ENCODE assay signal across 28 cellular contexts in genomic region chrX:149312936-149313432, GRCh38.
DNase-seq lines count a peak whose midpoint lies in the region; ATAC-seq, FAIRE-seq and TF ChIP-seq lines count a peak whose summit lies in the region.
"Had no signal": no experiment of that assay in that cellular context is flagged by ENCODE, and none has a peak within 500 bp of the region (broad histone marks: within the 10 kb centered on the region; RNA-seq: fewer than 3 reads in every experiment).

No MANE protein-coding gene starts in this region.

- peaks cover 21% of the 10 kb centered on the region for H3K9me3 Mint-ChIP-seq in nephron
- H3K9me3 Mint-ChIP-seq: activated naive CD8-positive, alpha-beta T cell treated with anti-CD3 and anti-CD28 coated beads, Interleukin-2, amount 50 U/mL, for 24 hours; naive thymus-derived CD8-positive, alpha-beta T cell; T-helper 1 cell treated with Interleukin-12 subunit alpha and Interleukin-12 subunit beta and Interleukin-4 antibody, amounts not matched to agents 30 μg/mL and 1 μg/mL, for 36 hours had no signal

- no peak for ATAC-seq in GM19351 (IDR thresholded peaks at IDR 0.05; ENCODE audit: unreplicated experiment)
- ATAC-seq: activated CD4-positive, alpha-beta T cell treated with anti-CD3 and anti-CD28 coated beads for 36 hours; activated naive CD8-positive, alpha-beta T cell treated with anti-CD3 and anti-CD28 coated beads, Interleukin-2, amount 50 U/mL, for 24 hours; left lung; naive thymus-derived CD8-positive, alpha-beta T cell had no signal

- no peak overlapping the region for H3K4me3 ChIP-seq in BJ (ENCODE audit: low read depth, low read length)
- H3K4me3 ChIP-seq in Peyer's patch = no peak overlapping the region
- H3K4me3 ChIP-seq: coronary artery, esophagus muscularis mucosa, left lung, SK-N-MC, tibial nerve had no signal

- H3K4me1 Mint-ChIP-seq in nephron = peaks cover 9% of the 10 kb centered on the region
- H3K4me1 Mint-ChIP-seq: activated CD4-positive, alpha-beta T cell treated with anti-CD3 and anti-CD28 coated beads for 36 hours; activated naive CD8-positive, alpha-beta T cell treated with anti-CD3 and anti-CD28 coated beads, Interleukin-2, amount 50 U/mL, for 24 hours; H9; naive thymus-derived CD8-positive, alpha-beta T cell had no signal

- no peaks in the 10 kb centered on the region for H3K27me3 Mint-ChIP-seq in nephron (ENCODE audit: low read depth)
- H3K27me3 Mint-ChIP-seq: activated CD4-positive, alpha-beta T cell treated with anti-CD3 and anti-CD28 coated beads for 36 hours; activated naive CD8-positive, alpha-beta T cell treated with anti-CD3 and anti-CD28 coated beads, Interleukin-2, amount 50 U/mL, for 24 hours had no signal

- no peak overlapping the region for H3K4me3 Mint-ChIP-seq in nephron
- H3K4me3 Mint-ChIP-seq: activated CD4-positive, alpha-beta T cell treated with anti-CD3 and anti-CD28 coated beads for 36 hours; activated naive CD8-positive, alpha-beta T cell treated with anti-CD3 and anti-CD28 coated beads, Interleukin-2, amount 50 U/mL, for 24 hours; H9; naive thymus-derived CD8-positive, alpha-beta T cell; T-helper 1 cell treated with Interleukin-12 subunit alpha and Interleukin-12 subunit beta and Interleukin-4 antibody, amounts not matched to agents 30 μg/mL and 1 μg/mL, for 36 hours had no signal

- FAIRE-seq in colon (lab: Jason Lieb, UNC) = peak; percentile 18
- no peak for FAIRE-seq in frontal cortex (lab: Jason Lieb, UNC)

- no peaks in the 10 kb centered on the region for H3K9me3 ChIP-seq in Peyer's patch
- H3K9me3 ChIP-seq: esophagus muscularis mucosa, left lung, tibial nerve had no signal

- H3K27me3 ChIP-seq in BJ (ENCODE audit: control insufficient read depth, insufficient read depth, low read length) (no peaks in the 10 kb centered on the region), Peyer's patch (no peaks in the 10 kb centered on the region)
- H3K27me3 ChIP-seq: brain microvascular endothelial cell, esophagus muscularis mucosa, left lung, tibial nerve had no signal

- CTCF ChIA-PET in BJ (lab: Yijun Ruan, JAX) = interaction anchor here (0.7 to 1.6 kb wide), 2 partner anchors 28 to 158 kb away, joined by 3 to 5 read pairs; no protein-coding TSS in a partner anchor

- no peaks in the 10 kb centered on the region for H3K36me3 Mint-ChIP-seq in nephron (ENCODE audit: low read depth)
- H3K36me3 Mint-ChIP-seq: naive thymus-derived CD8-positive, alpha-beta T cell had no signal

- no peaks in the 10 kb centered on the region for H3K4me1 ChIP-seq in Peyer's patch
- H3K4me1 ChIP-seq: left lung had no signal

- H3K36me3 ChIP-seq in BJ (ENCODE audit: control insufficient read depth, insufficient read depth, low read length) = no peaks in the 10 kb centered on the region
- H3K36me3 ChIP-seq in Peyer's patch = no peaks in the 10 kb centered on the region
- H3K36me3 ChIP-seq: brain microvascular endothelial cell, esophagus muscularis mucosa, left lung, tibial nerve had no signal

- TF ChIP-seq POLR2A in Peyer's patch (IDR thresholded peaks at IDR 0.05) = no peak

- DNase-seq in BJ (ENCODE audit: low read depth) (peak; percentile 44), NCI-H69 (lab: John Stamatoyannopoulos, UW) (peak; percentile 2), T-helper 9 cell (no peak), frontal cortex (ENCODE audit: low spot score in 2 of 2) (no peak), Peyer's patch (no peak)
- DNase-seq: activated CD4-positive, alpha-beta T cell treated with anti-CD3 and anti-CD28 coated beads for 36 hours; activated CD8-positive, alpha-beta memory T cell treated with anti-CD3 and anti-CD28 coated beads for 24 hours; activated effector memory CD4-positive, alpha-beta T cell treated with anti-CD3 and anti-CD28 coated beads, Interleukin-2, amount 50 U/mL, for 16 hours; activated naive CD8-positive, alpha-beta T cell treated with anti-CD3 and anti-CD28 coated beads, Interleukin-2, amount 50 U/mL, for 24 hours; brain microvascular endothelial cell; C1 segment of cervical spinal cord; COR-L47; GF-D8; H9; left lung; naive thymus-derived CD8-positive, alpha-beta T cell; NCI-H2029; NCI-H82; occipital lobe; RPMI8226 had no signal

- peak overlapping the region; percentile 32 to 92 (median 53) for H3K27ac Mint-ChIP-seq in nephron
- H3K27ac Mint-ChIP-seq: activated CD4-positive, alpha-beta T cell treated with anti-CD3 and anti-CD28 coated beads for 36 hours; activated naive CD8-positive, alpha-beta T cell treated with anti-CD3 and anti-CD28 coated beads, Interleukin-2, amount 50 U/mL, for 24 hours; H9; naive thymus-derived CD8-positive, alpha-beta T cell; T-helper 1 cell treated with Interleukin-12 subunit alpha and Interleukin-12 subunit beta and Interleukin-4 antibody, amounts not matched to agents 30 μg/mL and 1 μg/mL, for 36 hours had no signal

- TF ChIP-seq CTCF in BJ (IDR thresholded peaks at IDR 0.05; ENCODE audit: insufficient read depth, low read depth, low read length) (no peak), nephron (IDR thresholded peaks at IDR 0.05; ENCODE audit: unreplicated experiment in 3 of 3) (no peak), Peyer's patch (IDR thresholded peaks at IDR 0.05) (no peak)

- H3K27ac ChIP-seq in Peyer's patch = no peak overlapping the region
- H3K27ac ChIP-seq: brain microvascular endothelial cell, coronary artery, left lung, SK-N-MC had no signal

- POLR2A ChIA-PET in BJ (lab: Charles Lee) = no interaction called here

Comparison
In these comparisons a context has a peak if more than half of its experiments do, and no peak if none do; other contexts are left out.
1. DNase-seq: peak in BJ (single experiment) and NCI-H69 (single experiment); none in T-helper 9 cell (single experiment), frontal cortex (0 of 2) and Peyer's patch (0 of 3).